Comparison of ENCODE assay signal across 8 cellular contexts in the genomic region with DNA sequence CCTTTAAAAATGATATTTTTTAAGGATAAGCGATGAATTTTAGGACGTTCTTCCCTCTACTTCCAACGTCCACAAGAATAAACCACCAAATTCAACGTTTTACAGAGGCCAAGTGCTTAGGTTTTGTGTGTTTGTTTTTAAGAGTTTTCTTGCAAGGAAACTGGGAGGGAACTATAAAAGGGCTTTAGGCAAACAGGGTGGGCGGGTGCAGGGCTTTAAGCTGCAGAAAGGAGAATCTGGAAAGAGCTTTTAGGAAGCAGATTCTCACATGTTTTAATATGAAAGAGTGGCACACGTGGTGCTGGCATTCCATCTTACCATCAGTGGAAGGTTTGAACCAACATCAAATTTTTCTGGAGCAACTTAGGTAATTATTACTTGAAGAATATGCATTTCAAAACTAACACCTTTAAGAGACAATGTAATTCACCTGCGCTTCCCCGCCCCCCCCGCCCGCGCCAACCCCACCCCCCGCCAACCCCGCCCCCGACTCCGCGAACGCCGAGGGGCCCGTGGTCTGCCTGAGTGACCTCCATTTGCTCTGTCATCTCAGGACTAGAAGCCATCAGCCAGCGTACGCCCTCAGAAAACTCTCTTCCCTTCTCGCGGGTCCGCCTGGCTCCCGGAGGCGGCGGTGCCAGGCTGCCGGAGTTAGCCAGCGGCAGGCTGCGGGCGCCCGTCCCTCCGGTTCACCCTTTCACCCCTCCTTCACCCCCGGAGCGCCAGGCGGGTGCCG. TPM values are rescaled to one million over a fixed set of nuclear protein-coding genes. Genes with fewer than 3 reads are reported as not detected.
DNase-seq lines count a peak whose midpoint lies in the region; ATAC-seq and TF ChIP-seq lines count a peak whose summit lies in the region.

No MANE protein-coding gene starts in this region.

- H3K4me2 ChIP-seq in DOHH2 (ENCODE audit: low read length), result peak overlapping the region; percentile 67

- H3K79me2 ChIP-seq in DOHH2 (ENCODE audit: control insufficient read depth, low read length), result peaks cover 34% of the 10 kb centered on the region

- DNase-seq in NCI-H2227 (lab: John Stamatoyannopoulos, UW; ENCODE audit: unreplicated experiment) (peak; percentile 15), NCI-H2171 treated with DMSO at 0.1 percent for 48 hours (lab: John Stamatoyannopoulos, UW) (no peak), H4 (ENCODE audit: low spot score) (no peak)

- H3K36me3 ChIP-seq in DOHH2 (ENCODE audit: control insufficient read depth, low read length) (peaks cover 2% of the 10 kb centered on the region; the same call in 1 of the 2 replicates), mucosa of rectum (ENCODE audit: control insufficient read depth in 2 of 2, insufficient read depth in 2 of 2, low read length in 2 of 2) (no peaks in the 10 kb centered on the region)

- H3K4me3 ChIP-seq in DOHH2 (ENCODE audit: low read length), result peak overlapping the region; percentile 83
- peak overlapping the region; percentile 66 to 86 for H3K4me3 ChIP-seq in mucosa of rectum (ENCODE audit: low read length in 2 of 2)

- H4K20me1 ChIP-seq in DOHH2 (ENCODE audit: control insufficient read depth, insufficient read depth, low read depth, low read length), result peaks cover 8% of the 10 kb centered on the region; the same call in 1 of the 2 replicates

- H3K9ac ChIP-seq in mucosa of rectum (ENCODE audit: low read depth in 1 of 2, low read length in 2 of 2), result peak overlapping the region; percentile 93 to 95

- H3K27ac ChIP-seq in DOHH2 (ENCODE audit: low read depth, low read length) (peak overlapping the region; percentile 89), cingulate gyrus (ENCODE audit: low read depth, low read length) (peak overlapping the region; percentile 96), mucosa of rectum (ENCODE audit: low read depth in 2 of 2, low read length in 2 of 2) (peak overlapping the region; percentile 94 to 98)

- no peaks in the 10 kb centered on the region for H3K27me3 ChIP-seq in DOHH2 (ENCODE audit: control insufficient read depth, low read length)
- H3K27me3 ChIP-seq in mucosa of rectum (ENCODE audit: control insufficient read depth in 2 of 2, insufficient read depth in 2 of 2, low read length in 2 of 2), result no peaks in the 10 kb centered on the region

- peak; percentile 3 for ATAC-seq in GM19467 (IDR thresholded peaks at IDR 0.05; ENCODE audit: unreplicated experiment)
- no peak for ATAC-seq in GM19324 (IDR thresholded peaks at IDR 0.05; ENCODE audit: low FRiP score, unreplicated experiment)

- no peak for TF ChIP-seq CTCF in DOHH2 (IDR thresholded peaks at IDR 0.05; ENCODE audit: low read depth, low read length, poor library complexity, severe bottlenecking)

- 0 out of 2 replicates have a peak, but pooled peaks cover 6% of the 10 kb centered on the region for H3F3A ChIP-seq in DOHH2 (ENCODE audit: control insufficient read depth, insufficient read depth)

- peaks cover 11% of the 10 kb centered on the region for H3K9me3 ChIP-seq in DOHH2 (ENCODE audit: control insufficient read depth, insufficient read depth, low read length)
- H3K9me3 ChIP-seq in mucosa of rectum (ENCODE audit: control insufficient read depth in 2 of 2, low read length in 2 of 2), result peaks cover 0 to 5% of the 10 kb centered on the region in 2 donors

- H3K9me2 ChIP-seq in DOHH2 (replicated peaks; ENCODE audit: control insufficient read depth, low read length), result no peaks in the 10 kb centered on the region

- H3K4me1 ChIP-seq in DOHH2 (ENCODE audit: control insufficient read depth, low read length), result peaks cover 24% of the 10 kb centered on the region
- H3K4me1 ChIP-seq in mucosa of rectum (ENCODE audit: control insufficient read depth in 2 of 2, insufficient read depth in 2 of 2, low read length in 2 of 2), result peaks cover 14 to 15% of the 10 kb centered on the region in 2 donors

RNA-seq across cellular contexts. Expression of a gene that starts 0.9 kb away (rescaled TPM):
- 15.7 and 17.2 TPM in 2 replicates for total RNA-seq in H4 (2014; rRNA removed; shearing (Covaris generic))
